Comparison of ENCODE assay signal across 15 cellular contexts in the genomic region with DNA sequence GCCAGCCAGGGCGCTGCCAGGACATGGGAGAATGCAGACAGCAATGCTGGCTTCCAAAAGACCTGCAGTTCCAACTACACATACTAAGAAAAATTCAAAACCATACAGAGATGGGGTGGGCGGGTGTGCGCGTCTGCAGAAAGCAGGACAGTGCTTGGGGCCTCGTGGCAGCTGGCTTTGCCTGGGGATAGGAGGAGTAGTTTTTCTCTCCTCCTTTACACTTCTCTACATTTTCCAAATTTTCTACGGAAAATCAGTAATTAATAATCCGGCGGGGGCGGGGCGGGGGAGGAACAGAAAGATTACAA. TPM values are rescaled to one million over a fixed set of nuclear protein-coding genes. Genes with fewer than 3 reads are reported as not detected.
DNase-seq lines count a peak whose midpoint lies in the region; ATAC-seq, FAIRE-seq and TF ChIP-seq lines count a peak whose summit lies in the region.
"Had no signal": no experiment of that assay in that cellular context is flagged by ENCODE, and none has a peak within 500 bp of the region (broad histone marks: within the 10 kb centered on the region; RNA-seq: fewer than 3 reads in every experiment).

No MANE protein-coding gene starts in this region.

- POLR2A ChIA-PET in HepG2 (lab: Yijun Ruan, JAX): interaction anchor here (0.9 to 1.6 kb wide), 3 partner anchors 39 to 212 kb away, joined by 3 to 5 read pairs (median 4); a partner anchor contains a TSS

- peaks cover 27 to 58% of the 10 kb centered on the region in 2 experiments; a peak in 4 of 5 replicates for H3K36me3 ChIP-seq in HepG2 (replicated peaks in 1 of 2; ENCODE audit: control insufficient read depth in 1 of 2, insufficient read depth in 2 of 2, low read length in 2 of 2)
- peaks cover 0 to 31% (median 5%) of the 10 kb centered on the region in 4 donors for H3K36me3 ChIP-seq in right lobe of liver
- H3K36me3 ChIP-seq in astrocyte (ENCODE audit: insufficient read depth, low read length): peaks cover 3% of the 10 kb centered on the region
- peaks cover 31 to 91% of the 10 kb centered on the region in 2 donors for H3K36me3 ChIP-seq in neuronal stem cell (replicated peaks in 1 of 2; ENCODE audit: control insufficient read depth in 2 of 2, insufficient read depth in 2 of 2, low read length in 2 of 2)
- H3K36me3 ChIP-seq in adrenal gland (replicated peaks in 1 of 2): peaks cover 0 to 33% of the 10 kb centered on the region in 2 donors

- no peak overlapping the region for H3K4ac ChIP-seq in neuronal stem cell (ENCODE audit: low read length)

- H3K36me3 Mint-ChIP-seq in astrocyte (ENCODE audit: low read depth, unreplicated experiment): peaks cover 14% of the 10 kb centered on the region
- peaks cover 5% of the 10 kb centered on the region for H3K36me3 Mint-ChIP-seq in type B pancreatic cell
- H3K36me3 Mint-ChIP-seq in activated naive CD4-positive, alpha-beta T cell treated with anti-CD3 and anti-CD28 coated beads, Interleukin-2, amount 10 ng/mL, durations not matched to agents 7 days and 5 days: no peaks in the 10 kb centered on the region

- H3K9me3 Mint-ChIP-seq in astrocyte (ENCODE audit: unreplicated experiment): no peaks in the 10 kb centered on the region
- no peaks in the 10 kb centered on the region for H3K9me3 Mint-ChIP-seq in type B pancreatic cell
- H3K9me3 Mint-ChIP-seq in activated naive CD4-positive, alpha-beta T cell treated with anti-CD3 and anti-CD28 coated beads, Interleukin-2, amount 10 ng/mL, durations not matched to agents 7 days and 5 days: no peaks in the 10 kb centered on the region
- H3K9me3 Mint-ChIP-seq: CD4-positive, alpha-beta T cell had no signal

- H3K4me1 ChIP-seq in HepG2 (ENCODE audit: insufficient read depth, low read length): no peaks in the 10 kb centered on the region
- no peaks in the 10 kb centered on the region for H3K4me1 ChIP-seq in right lobe of liver
- no peaks in the 10 kb centered on the region for H3K4me1 ChIP-seq in astrocyte (ENCODE audit: insufficient read depth, low read length)
- H3K4me1 ChIP-seq in neuronal stem cell (ENCODE audit: control insufficient read depth in 2 of 2, insufficient read depth in 1 of 2, low read depth in 1 of 2, low read length in 2 of 2): peaks cover 3 to 5% of the 10 kb centered on the region in 2 donors
- H3K4me1 ChIP-seq in adrenal gland (replicated peaks in 1 of 2): no peaks in the 10 kb centered on the region

- peak overlapping the region; percentile 19 for H3K18ac ChIP-seq in neuronal stem cell (ENCODE audit: low read length)

- H3K27me3 Mint-ChIP-seq in astrocyte (ENCODE audit: low read depth, unreplicated experiment): no peaks in the 10 kb centered on the region
- H3K27me3 Mint-ChIP-seq in type B pancreatic cell: no peaks in the 10 kb centered on the region
- no peaks in the 10 kb centered on the region for H3K27me3 Mint-ChIP-seq in activated naive CD4-positive, alpha-beta T cell treated with anti-CD3 and anti-CD28 coated beads, Interleukin-2, amount 10 ng/mL, durations not matched to agents 7 days and 5 days
- H3K27me3 Mint-ChIP-seq: CD4-positive, alpha-beta T cell had no signal

- CTCF ChIA-PET in HepG2 (lab: Yijun Ruan, JAX; ENCODE audit: low intra/inter-chr PET ratio, low total read pairs): interaction anchor here (0.6 to 2.0 kb wide), 2 partner anchors 212 to 318 kb away, joined by 4 to 27 read pairs; no protein-coding TSS in a partner anchor
- CTCF ChIA-PET in activated naive CD4-positive, alpha-beta T cell treated with anti-CD3 and anti-CD28 coated beads, Interleukin-2, amount 10 ng/mL, durations not matched to agents 7 days and 5 days (lab: Charles Lee): interaction anchor here (1.0 to 3.7 kb wide), 8 partner anchors 11 to 317 kb away, joined by 3 to 107 read pairs (median 5); no protein-coding TSS in a partner anchor

- no peak for TF ChIP-seq EP300 in HepG2 (IDR thresholded peaks at IDR 0.05; ENCODE audit: low read depth in 2 of 2, low read length in 2 of 2)
- no peak for TF ChIP-seq EP300 in HepG2 (CRISPR knock-in tag; IDR thresholded peaks at IDR 0.05; ENCODE audit: borderline replicate concordance)

- no peak overlapping the region for H3K27ac ChIP-seq in HepG2 (ENCODE audit: extremely low read length, insufficient read depth, low read length)
- H3K27ac ChIP-seq in right lobe of liver: no peak overlapping the region
- no peak overlapping the region for H3K27ac ChIP-seq in astrocyte (ENCODE audit: low read depth, low read length)
- no peak overlapping the region for H3K27ac ChIP-seq in neuronal stem cell (replicated peaks; ENCODE audit: low read length)
- H3K27ac ChIP-seq in adrenal gland: no peak overlapping the region
- H3K27ac ChIP-seq: BLaER1 treated with 17β-estradiol and CSF1 and Interleukin-3, amounts not matched to agents 10 nM and 100 nM; GM23248 had no signal

- H3K4me2 ChIP-seq in HepG2 (ENCODE audit: low read depth, low read length) (no peak overlapping the region), astrocyte (ENCODE audit: low read length) (no peak overlapping the region), neuronal stem cell (ENCODE audit: insufficient read depth, low read length, poor library complexity, severe bottlenecking) (no peak overlapping the region)

- intact Hi-C loops in HepG2 (cut with micrococcal nuclease; ENCODE audit: unreplicated experiment): loop anchor here (1.0 kb wide), 1 partner anchor 213 kb away; no protein-coding TSS in a partner anchor
- intact Hi-C loops in right lobe of liver (cut with DNase I): no loop called here
- intact Hi-C loops in adrenal gland (cut with DNase I): no loop called here

- no peak overlapping the region for H3K4me3 ChIP-seq in HepG2 (replicated peaks in 1 of 3; ENCODE audit: insufficient read depth in 1 of 3, low read depth in 2 of 3, low read length in 3 of 3)
- H3K4me3 ChIP-seq in right lobe of liver: no peak overlapping the region
- no peak overlapping the region for H3K4me3 ChIP-seq in astrocyte (ENCODE audit: insufficient read depth, low read depth, low read length)
- H3K4me3 ChIP-seq in neuronal stem cell (ENCODE audit: low read length in 2 of 2): no peak overlapping the region
- no peak overlapping the region for H3K4me3 ChIP-seq in adrenal gland
- H3K4me3 ChIP-seq: BLaER1 treated with 17β-estradiol and CSF1 and Interleukin-3, amounts not matched to agents 10 nM and 100 nM; GM12878; GM23248 had no signal

- H3K79me2 ChIP-seq in HepG2 (ENCODE audit: insufficient read depth, low read length): no peaks in the 10 kb centered on the region
- no peaks in the 10 kb centered on the region for H3K79me2 ChIP-seq in astrocyte (ENCODE audit: insufficient read depth, low read length)

- no peak overlapping the region for H2AFZ ChIP-seq in HepG2 (ENCODE audit: low read length)
- H2AFZ ChIP-seq in astrocyte (ENCODE audit: low read depth, low read length): no peak overlapping the region
- no peak overlapping the region for H2AFZ ChIP-seq in neuronal stem cell (ENCODE audit: low read length)
- H2AFZ ChIP-seq: GM23248 had no signal

- WGBS in HepG2 (ENCODE audit: low lambda C conversion rate): 90% methylated on average over 10 of the region's 10 CpGs
- 73% methylated on average over 9 of the region's 10 CpGs for WGBS in right lobe of liver (ENCODE audit: insufficient coverage, low coverage, low lambda C conversion rate, missing lambda C conversion rate)
- WGBS in neuronal stem cell (ENCODE audit: extremely low coverage in 2 of 2, insufficient read length in 2 of 2, insufficient replicate concordance in 1 of 2), 2 donors: no CpG with 5 or more reads among the region's 10 CpGs
- WGBS in adrenal gland, 4 donors: 84 to 89% (median 86%) methylated on average over 10 of the region's 10 CpGs

- no peak overlapping the region for H2BK12ac ChIP-seq in neuronal stem cell (ENCODE audit: low read length)

- H3K27me3 ChIP-seq in HepG2 (ENCODE audit: control insufficient read depth in 1 of 2, insufficient read depth in 2 of 2, low read length in 2 of 2) (no peaks in the 10 kb centered on the region), right lobe of liver (no peaks in the 10 kb centered on the region), astrocyte (ENCODE audit: insufficient read depth, low read length) (no peaks in the 10 kb centered on the region), neuronal stem cell (ENCODE audit: control insufficient read depth in 3 of 3, insufficient read depth in 3 of 3, low read depth in 1 of 3, low read length in 3 of 3) (no peaks in the 10 kb centered on the region), adrenal gland (no peaks in the 10 kb centered on the region)
- H3K27me3 ChIP-seq: BLaER1 treated with 17β-estradiol and CSF1 and Interleukin-3, amounts not matched to agents 10 nM and 100 nM had no signal

- H3K9me3 ChIP-seq in HepG2 (ENCODE audit: low read length): no peaks in the 10 kb centered on the region
- H3K9me3 ChIP-seq in right lobe of liver: no peaks in the 10 kb centered on the region
- H3K9me3 ChIP-seq in astrocyte (ENCODE audit: insufficient read depth, low read depth, low read length): no peaks in the 10 kb centered on the region
- peaks cover 0 to 4% of the 10 kb centered on the region in 2 donors for H3K9me3 ChIP-seq in neuronal stem cell (replicated peaks in 1 of 2; ENCODE audit: control insufficient read depth in 2 of 2, insufficient read depth in 1 of 2, low read depth in 1 of 2, low read length in 2 of 2)
- no peaks in the 10 kb centered on the region for H3K9me3 ChIP-seq in adrenal gland (replicated peaks in 1 of 3)
- H3K9me3 ChIP-seq: BLaER1 treated with 17β-estradiol and CSF1 and Interleukin-3, amounts not matched to agents 10 nM and 100 nM had no signal

- H4K20me1 ChIP-seq in HepG2 (ENCODE audit: insufficient read depth, low read length) (no peaks in the 10 kb centered on the region; the same call in 1 of the 2 replicates), astrocyte (ENCODE audit: insufficient read depth, low read length) (peaks cover 23% of the 10 kb centered on the region)

- no peak for TF ChIP-seq POLR2A in HepG2 (IDR thresholded peaks at IDR 0.05; ENCODE audit: insufficient read depth in 1 of 2, low read depth in 2 of 2, low read length in 2 of 2)
- TF ChIP-seq POLR2A in right lobe of liver (IDR thresholded peaks at IDR 0.05): no peak
- TF ChIP-seq POLR2A in adrenal gland (IDR thresholded peaks at IDR 0.05): no peak

- H3K27ac Mint-ChIP-seq in astrocyte (ENCODE audit: unreplicated experiment): no peak overlapping the region
- peak overlapping the region; percentile 85 for H3K27ac Mint-ChIP-seq in type B pancreatic cell
- no peak overlapping the region for H3K27ac Mint-ChIP-seq in activated naive CD4-positive, alpha-beta T cell treated with anti-CD3 and anti-CD28 coated beads, Interleukin-2, amount 10 ng/mL, durations not matched to agents 7 days and 5 days
- H3K27ac Mint-ChIP-seq: CD4-positive, alpha-beta T cell had no signal

- no TSS peak for BruUV-seq in HepG2 (replicated peaks; lab: Mats Ljungman, UMichigan)

- no peak overlapping the region for H3K14ac ChIP-seq in neuronal stem cell (ENCODE audit: low read length)

- TF ChIP-seq RAD21 in HepG2 (CRISPR knock-in tag; IDR thresholded peaks at IDR 0.05): no peak

- no peak overlapping the region for H3K9ac ChIP-seq in HepG2 (ENCODE audit: insufficient read depth, low read depth, low read length)
- H3K9ac ChIP-seq in astrocyte (ENCODE audit: low read length): no peak overlapping the region
- no peak overlapping the region for H3K9ac ChIP-seq in neuronal stem cell (ENCODE audit: low read depth, low read length, poor library complexity)
- H3K9ac ChIP-seq: GM23248 had no signal

- H4K8ac ChIP-seq in neuronal stem cell (ENCODE audit: low read depth, low read length): no peak overlapping the region

- no peak for ATAC-seq in HepG2
- no peak for ATAC-seq in right lobe of liver

- no peak for DNase-seq in HepG2 (ENCODE audit: low spot score)
- no peak for DNase-seq in right lobe of liver
- no peak for DNase-seq in astrocyte (ENCODE audit: low read depth)
- DNase-seq in neuronal stem cell (ENCODE audit: low spot score): no peak
- DNase-seq in type B pancreatic cell (ENCODE audit: extremely low spot score, unreplicated experiment): no peak
- no peak for DNase-seq in adrenal gland
- DNase-seq in occipital lobe (lab: John Stamatoyannopoulos, UW): no peak
- no peak for DNase-seq in activated naive CD4-positive, alpha-beta T cell treated with anti-CD3 and anti-CD28 coated beads, Interleukin-2, amount 10 ng/mL, durations not matched to agents 7 days and 5 days
- DNase-seq: DMS79 had no signal

- H2BK120ac ChIP-seq in neuronal stem cell (ENCODE audit: low read depth, low read length): no peak overlapping the region

- H3K79me1 ChIP-seq in neuronal stem cell (ENCODE audit: low read depth, low read length): no peaks in the 10 kb centered on the region

- H4K91ac ChIP-seq in neuronal stem cell (ENCODE audit: low read depth, low read length, poor library complexity): no peak overlapping the region

- H2AK5ac ChIP-seq in neuronal stem cell (ENCODE audit: low read depth, low read length): peak overlapping the region; percentile 53

- no peak overlapping the region for H2BK5ac ChIP-seq in neuronal stem cell (ENCODE audit: low read length)

- H2BK15ac ChIP-seq in neuronal stem cell (ENCODE audit: low read length): no peak overlapping the region

- FAIRE-seq in HepG2 (lab: Jason Lieb, UNC) (no peak), astrocyte (lab: Jason Lieb, UNC) (no peak)
- FAIRE-seq: HTR-8/SVneo had no signal

- H3K4me1 Mint-ChIP-seq in astrocyte (ENCODE audit: low read depth, unreplicated experiment) (peaks cover 8% of the 10 kb centered on the region), type B pancreatic cell (ENCODE audit: unreplicated experiment) (peaks cover 12% of the 10 kb centered on the region)
- peaks cover 16% of the 10 kb centered on the region for H3K4me1 Mint-ChIP-seq in activated naive CD4-positive, alpha-beta T cell treated with anti-CD3 and anti-CD28 coated beads, Interleukin-2, amount 10 ng/mL, durations not matched to agents 7 days and 5 days

- no peak for TF ChIP-seq CTCF in HepG2 (CRISPR knock-in tag; IDR thresholded peaks at IDR 0.05)
- TF ChIP-seq CTCF in right lobe of liver (IDR thresholded peaks at IDR 0.05): no peak
- TF ChIP-seq CTCF in astrocyte (IDR thresholded peaks at IDR 0.05; ENCODE audit: insufficient read depth, low read depth, low read length): no peak
- no peak for TF ChIP-seq CTCF in type B pancreatic cell (conservative IDR thresholded peaks at IDR 0.05)
- TF ChIP-seq CTCF in adrenal gland (IDR thresholded peaks at IDR 0.05): no peak

- H3K23ac ChIP-seq in neuronal stem cell (ENCODE audit: low read depth, low read length, poor library complexity): peak overlapping the region; percentile 20

- in situ Hi-C loops in HepG2 (cut with HindIII; ENCODE audit: extremely low pct_ligation_motif_present, low pct_unique_long_range_greater_than_20kb): no loop called here

- peak overlapping the region; percentile 27 for H3K4me3 Mint-ChIP-seq in astrocyte (ENCODE audit: unreplicated experiment)
- no peak overlapping the region for H3K4me3 Mint-ChIP-seq in type B pancreatic cell
- H3K4me3 Mint-ChIP-seq in activated naive CD4-positive, alpha-beta T cell treated with anti-CD3 and anti-CD28 coated beads, Interleukin-2, amount 10 ng/mL, durations not matched to agents 7 days and 5 days: no peak overlapping the region
- H3K4me3 Mint-ChIP-seq: CD4-positive, alpha-beta T cell had no signal

RNA-seq across cellular contexts. Expression of a gene that starts 43.6 kb away (rescaled TPM):
- total RNA-seq in HepG2 (2016; rRNA removed; fragmentation: Illumina TruSeq; extraction: Trizol): 32.5 and 34.9 TPM in 2 replicates
- 5.5 and 6.4 TPM in 2 replicates for total RNA-seq in HepG2 (2016; cell fraction: cytosol; rRNA removed; fragmentation: Illumina TruSeq; extraction: Trizol; ENCODE audit: low read depth)
- 25.6 and 34.1 TPM in 2 replicates for total RNA-seq in HepG2 (2016; cell fraction: insoluble cytoplasmic fraction; rRNA removed; fragmentation: Illumina TruSeq; extraction: Trizol)
- total RNA-seq in HepG2 (2016; cell fraction: membrane; rRNA removed; fragmentation: Illumina TruSeq; extraction: Trizol): 13.0 TPM in 2 replicates
- total RNA-seq in HepG2 (2016; cell fraction: nucleus; rRNA removed; fragmentation: Illumina TruSeq; extraction: Trizol): 26.8 and 31.9 TPM in 2 replicates
- 11.6 and 15.6 TPM in 2 replicates for polyA plus RNA-seq in HepG2 (2011; rRNA removed)
- polyA plus RNA-seq in HepG2 (2011; cell fraction: cytosol; rRNA removed): 6.1 and 10.1 TPM in 2 replicates
- 107 and 130 TPM in 2 replicates for polyA plus RNA-seq in HepG2 (2011; cell fraction: nucleus; rRNA removed)
- 20.2 and 23.9 TPM in 2 replicates for polyA plus RNA-seq in HepG2 (2012)
- 4.0 and 4.1 TPM in 2 replicates for polyA plus RNA-seq in HepG2 (2016; cell fraction: cytosol; fragmentation: Illumina TruSeq; extraction: Trizol; ENCODE audit: low read depth)
- polyA plus RNA-seq in HepG2 (2016; cell fraction: insoluble cytoplasmic fraction; fragmentation: Illumina TruSeq; extraction: Trizol; ENCODE audit: low read depth): 23.4 and 31.6 TPM in 2 replicates
- 7.8 and 8.3 TPM in 2 replicates for polyA plus RNA-seq in HepG2 (2016; cell fraction: membrane; fragmentation: Illumina TruSeq; extraction: Trizol; ENCODE audit: low read depth)
- polyA plus RNA-seq in HepG2 (2016; cell fraction: nucleus; fragmentation: Illumina TruSeq; extraction: Trizol; ENCODE audit: insufficient read depth, low read depth): 46.0 and 50.9 TPM in 2 replicates
- polyA minus RNA-seq in HepG2 (2011; rRNA and poly(A)+ RNA removed; ENCODE audit: low replicate concordance): 55.5 TPM in 1 of 2 replicates, not detected in the other
- polyA minus RNA-seq in HepG2 (2011; cell fraction: cytosol; rRNA and poly(A)+ RNA removed): 17.1 and 19.0 TPM in 2 replicates
- polyA minus RNA-seq in HepG2 (2011; cell fraction: nucleus; rRNA and poly(A)+ RNA removed): 35.9 and 37.7 TPM in 2 replicates
- 100 to 1,000 TPM in 3 of 6 experiments, 10 to 100 TPM in 3; 67.3 to 183 (median 101) TPM for total RNA-seq in right lobe of liver
- 2.8 and 3.7 TPM in 2 replicates for total RNA-seq in astrocyte
- 3.8 TPM for polyA plus RNA-seq in neuronal stem cell (2013, experiment 1 of 2)
- 3.7 TPM for polyA plus RNA-seq in neuronal stem cell (2013, experiment 2 of 2)
- total RNA-seq in type B pancreatic cell (ENCODE audit: low replicate concordance): 0.76 and 6.8 TPM in 2 replicates
- 1 to 10 TPM; 1.5 to 9.6 (median 3.4) TPM for total RNA-seq in adrenal gland
- 1 to 10 TPM in 2 of 3 donors, under 1 TPM in 1; 0.81 to 6.8 (median 3.0) TPM for polyA plus RNA-seq in adrenal gland
- 2.5 TPM for total RNA-seq in occipital lobe
- total RNA-seq: Calu3 had no signal
